ENCODE assay signal across 8 cellular contexts in the genomic region with DNA sequence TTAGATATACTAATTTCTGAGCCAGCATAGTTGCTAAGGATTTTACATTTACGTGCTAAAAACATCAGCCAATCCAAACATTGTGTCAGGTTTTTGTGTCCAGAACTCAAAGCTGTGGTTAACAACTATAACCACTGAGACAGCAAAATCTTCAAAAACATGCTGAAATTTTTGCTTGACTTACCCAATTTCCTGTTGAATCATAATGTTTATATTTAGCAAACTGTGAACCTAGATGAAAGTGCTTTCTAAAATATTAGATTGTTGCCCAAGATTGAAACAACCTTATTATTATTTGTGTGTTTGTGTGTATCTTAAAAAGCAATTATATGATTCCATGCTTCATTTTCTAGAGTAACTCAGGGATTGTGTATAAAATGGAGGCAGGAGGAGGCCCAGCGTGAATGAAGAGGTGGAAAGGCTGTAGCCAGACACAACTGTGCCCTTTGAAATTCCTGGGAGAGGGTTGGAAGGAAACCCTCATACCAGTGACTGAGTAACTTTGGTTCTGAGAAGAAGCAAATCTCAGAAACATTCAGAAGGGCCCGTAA. TPM values are rescaled to one million over a fixed set of nuclear protein-coding genes. Genes with fewer than 3 reads are reported as not detected.
DNase-seq lines count a peak whose midpoint lies in the region; ATAC-seq and TF ChIP-seq lines count a peak whose summit lies in the region.
"Had no signal": no experiment of that assay in that cellular context is flagged by ENCODE, and none has a peak within 500 bp of the region (broad histone marks: within the 10 kb centered on the region; RNA-seq: fewer than 3 reads in every experiment).

No MANE protein-coding gene starts in this region.

- H3K36me3 ChIP-seq in fibroblast of lung (ENCODE audit: control insufficient read depth, insufficient read depth, low read length) = no peaks in the 10 kb centered on the region

- no peak overlapping the region for H2AFZ ChIP-seq in fibroblast of lung (ENCODE audit: low read length)

- H3K4me3 ChIP-seq in fibroblast of lung (replicated peaks in 1 of 4; ENCODE audit: control extremely low read depth in 1 of 4, insufficient read depth in 1 of 4, low read depth in 3 of 4, low read length in 4 of 4) = no peak overlapping the region
- H3K4me3 ChIP-seq in skin epidermis = no peak overlapping the region

- peak; percentile 90 for DNase-seq in HCEC 1CT
- peak; percentile 59 for DNase-seq in SIG-M5 (lab: John Stamatoyannopoulos, UW)
- peak; percentile 92 to 94 for DNase-seq in fibroblast of lung (ENCODE audit: low read depth in 2 of 2)
- DNase-seq in NCI-H2196 (lab: John Stamatoyannopoulos, UW; ENCODE audit: unreplicated experiment) = no peak
- DNase-seq in DMS 273 (lab: John Stamatoyannopoulos, UW; ENCODE audit: unreplicated experiment) = no peak
- DNase-seq: activated B cell treated with CpG ODN at 0.5 μM for 24 hours had no signal

- peaks cover 7% of the 10 kb centered on the region for H3K4me1 ChIP-seq in fibroblast of lung (ENCODE audit: control insufficient read depth, extremely low read depth, insufficient read depth, low read length)

- H3K9me3 ChIP-seq in fibroblast of lung (ENCODE audit: control insufficient read depth, insufficient read depth, low read depth, low read length) = no peaks in the 10 kb centered on the region

- no peaks in the 10 kb centered on the region for H3K27me3 ChIP-seq in fibroblast of lung (ENCODE audit: control insufficient read depth, insufficient read depth, low read length)

- no peak for TF ChIP-seq CTCF in fibroblast of lung (conservative IDR thresholded peaks at IDR 0.05 in 1 of 2, IDR thresholded peaks at IDR 0.05 in 1 of 2; ENCODE audit: low read depth in 1 of 2, low read length in 2 of 2)

- H3K9ac ChIP-seq in fibroblast of lung (ENCODE audit: insufficient read depth, low read length) = no peak overlapping the region

- H3K27ac ChIP-seq in fibroblast of lung (ENCODE audit: insufficient read depth, low read length) = peak overlapping the region; percentile 74
- peak overlapping the region in 12 of 21 experiments; percentile 1 to 78 (median 36) for H3K27ac ChIP-seq in skin epidermis

- peak overlapping the region; percentile 38 for H3K4me2 ChIP-seq in fibroblast of lung (ENCODE audit: extremely low read depth, insufficient read depth, low read length)

- H4K20me1 ChIP-seq in fibroblast of lung (ENCODE audit: control insufficient read depth, extremely low read depth, insufficient read depth, low read length) = no peaks in the 10 kb centered on the region

- H3K79me2 ChIP-seq in fibroblast of lung (ENCODE audit: control insufficient read depth, insufficient read depth, low read length) = no peaks in the 10 kb centered on the region

- ATAC-seq in HG03135 (IDR thresholded peaks at IDR 0.05; ENCODE audit: unreplicated experiment) = no peak

RNA-seq across cellular contexts. Expression of gene ARMC2, which starts 48.0 kb away (rescaled TPM):
- total RNA-seq in fibroblast of lung = 1.8 and 4.0 TPM in 2 replicates
- polyA plus RNA-seq in fibroblast of lung = 2.8 and 6.2 TPM in 2 replicates
- polyA plus RNA-seq in fibroblast of lung (2012) = 1.6 and 3.3 TPM in 2 replicates
- not detected in 2 replicates for polyA minus RNA-seq in fibroblast of lung (ENCODE audit: low replicate concordance)

Comparison
In these comparisons a context has a peak if more than half of its experiments do, and no peak if none do; other contexts are left out.
1. DNase-seq: peak in HCEC 1CT (single experiment), SIG-M5 (single experiment) and fibroblast of lung (2 of 2); none in NCI-H2196 (single experiment) and DMS 273 (single experiment).